In genomic region chr10:112988839-112989406, GRCh38 we compare ENCODE assay signal across 23 cellular contexts. TPM values are rescaled to one million over a fixed set of nuclear protein-coding genes. Genes with fewer than 3 reads are reported as not detected.
DNase-seq lines count a peak whose midpoint lies in the region; ATAC-seq, FAIRE-seq and TF ChIP-seq lines count a peak whose summit lies in the region.
"Had no signal": no experiment of that assay in that cellular context is flagged by ENCODE, and none has a peak within 500 bp of the region (broad histone marks: within the 10 kb centered on the region; RNA-seq: fewer than 3 reads in every experiment).

No MANE protein-coding gene starts in this region.

- H3K36me3 ChIP-seq in IMR-90 (ENCODE audit: control insufficient read depth, insufficient read depth, low read length) (peaks cover 10% of the 10 kb centered on the region), HepG2 (replicated peaks in 1 of 2; ENCODE audit: control insufficient read depth in 1 of 2, insufficient read depth in 2 of 2, low read length in 2 of 2) (peaks cover 6 to 24% of the 10 kb centered on the region in 2 experiments), esophagus squamous epithelium (peaks cover 0 to 7% (median 0%) of the 10 kb centered on the region in 3 donors)
- H3K36me3 ChIP-seq: heart left ventricle, uterus had no signal

- H3K9me3 ChIP-seq in A549, result no peaks in the 10 kb centered on the region
- no peaks in the 10 kb centered on the region for H3K9me3 ChIP-seq in IMR-90 (ENCODE audit: control insufficient read depth, insufficient read depth, low read length)
- no peaks in the 10 kb centered on the region for H3K9me3 ChIP-seq in HepG2 (ENCODE audit: low read length)
- H3K9me3 ChIP-seq in esophagus squamous epithelium, result no peaks in the 10 kb centered on the region
- H3K9me3 ChIP-seq: heart left ventricle, uterus had no signal

- 86% methylated on average over 7 of the region's 7 CpGs for WGBS in A549 (ENCODE audit: missing lambda C conversion rate)
- 69% methylated on average over 5 of the region's 7 CpGs; no CpG with 5 or more reads in 1 of the 2 experiments for WGBS in IMR-90 (ENCODE audit: extremely low coverage in 2 of 2, insufficient read length in 1 of 2), 2 experiments
- 94% methylated on average over 7 of the region's 7 CpGs for WGBS in HepG2 (ENCODE audit: low lambda C conversion rate)
- WGBS in esophagus squamous epithelium, 2 donors, result 34 to 71% methylated on average over 7 of the region's 7 CpGs

- DNase-seq in A549 (ENCODE audit: low read depth in 1 of 2, low spot score in 1 of 2) (no peak), IMR-90 (no peak), choroid plexus epithelial cell (ENCODE audit: low read depth) (peak; percentile 14), HepG2 (ENCODE audit: low spot score) (no peak), nucleus accumbens (lab: John Stamatoyannopoulos, UW) (no peak), esophagus squamous epithelium (lab: John Stamatoyannopoulos, UW) (no peak)
- DNase-seq in stimulated activated naive CD8-positive, alpha-beta T cell treated with anti-CD3 and anti-CD28 coated beads, Interleukin-15, Interleukin-2, amounts not matched to agents 100 U/mL and 50 U/mL, for 24 hours, result no peak
- DNase-seq in stimulated activated naive CD8-positive, alpha-beta T cell treated with anti-CD3 and anti-CD28 coated beads, Interleukin-15, amount 100 ng/mL, for 72 hours, result no peak
- DNase-seq: ACHN; activated CD4-positive, alpha-beta T cell treated with anti-CD3 and anti-CD28 coated beads, Interleukin-2, amount 50 U/mL, for 1 hour; amniotic stem cell; cerebellar nuclear complex; heart left ventricle; Kasumi-1; naive thymus-derived CD4-positive, alpha-beta T cell; NCI-H1105 treated with DMSO at 0.1 percent for 48 hours; NCI-H526; OCI-M1; posterior cingulate gyrus; stimulated activated CD4-positive, alpha-beta T cell treated with anti-CD3 and anti-CD28 coated beads, Interleukin-2, amount 100 ng/mL, for 48 hours; uterus had no signal

- CTCF ChIA-PET in A549 (lab: Yijun Ruan, JAX) (interaction anchor here (1.4 kb wide), 1 partner anchor 11 kb away, joined by 6 read pairs; no protein-coding TSS in a partner anchor), IMR-90 (lab: Yijun Ruan, JAX) (interaction anchor here (0.6 kb wide), 1 partner anchor 12 kb away, joined by 5 read pairs; no protein-coding TSS in a partner anchor), HepG2 (lab: Yijun Ruan, JAX; ENCODE audit: low intra/inter-chr PET ratio, low total read pairs) (no interaction called here)

- H2BK120ac ChIP-seq in IMR-90 (ENCODE audit: low read depth, low read length), result no peak overlapping the region

- H3K9me3 Mint-ChIP-seq in stimulated activated naive CD8-positive, alpha-beta T cell treated with anti-CD3 and anti-CD28 coated beads, Interleukin-15, amount 100 ng/mL, for 72 hours, result no peaks in the 10 kb centered on the region
- H3K9me3 Mint-ChIP-seq: naive thymus-derived CD4-positive, alpha-beta T cell had no signal

- FAIRE-seq in A549 (lab: Jason Lieb, UNC) (no peak), HepG2 (lab: Jason Lieb, UNC) (no peak)
- FAIRE-seq: GM12891, islet of Langerhans had no signal

- in situ Hi-C loops in IMR-90 (cut with MboI; ENCODE audit: low sequenced_read_pairs), result no loop called here
- in situ Hi-C loops in HepG2 (cut with HindIII; ENCODE audit: extremely low pct_ligation_motif_present, low pct_unique_long_range_greater_than_20kb), result no loop called here

- TF ChIP-seq POLR2A in A549 (IDR thresholded peaks at IDR 0.05; ENCODE audit: low read length) (no peak), IMR-90 (IDR thresholded peaks at IDR 0.05; ENCODE audit: low read depth, low read length) (no peak), HepG2 (IDR thresholded peaks at IDR 0.05; ENCODE audit: insufficient read depth in 1 of 2, low read depth in 2 of 2, low read length in 2 of 2) (no peak), esophagus squamous epithelium (IDR thresholded peaks at IDR 0.05) (no peak)

- H3K4me3 Mint-ChIP-seq in stimulated activated naive CD8-positive, alpha-beta T cell treated with anti-CD3 and anti-CD28 coated beads, Interleukin-15, amount 100 ng/mL, for 72 hours, result no peak overlapping the region
- H3K4me3 Mint-ChIP-seq: naive thymus-derived CD4-positive, alpha-beta T cell had no signal

- no peak overlapping the region for H3K23ac ChIP-seq in IMR-90 (ENCODE audit: low read depth, low read length)

- H4K20me1 ChIP-seq in IMR-90 (ENCODE audit: insufficient read depth, low read length) (peaks cover 36% of the 10 kb centered on the region), HepG2 (ENCODE audit: insufficient read depth, low read length) (peaks cover 75% of the 10 kb centered on the region)

- H3K14ac ChIP-seq in IMR-90 (replicated peaks; ENCODE audit: low read depth, low read length), result no peak overlapping the region

- no peak overlapping the region for H4K91ac ChIP-seq in IMR-90 (ENCODE audit: insufficient read depth, low read depth, low read length)

- no peak overlapping the region for H3K27ac Mint-ChIP-seq in stimulated activated naive CD8-positive, alpha-beta T cell treated with anti-CD3 and anti-CD28 coated beads, Interleukin-15, amount 100 ng/mL, for 72 hours
- H3K27ac Mint-ChIP-seq: naive thymus-derived CD4-positive, alpha-beta T cell had no signal

- TF ChIP-seq EP300 in A549 (IDR thresholded peaks at IDR 0.05) (no peak), HepG2 (IDR thresholded peaks at IDR 0.05; ENCODE audit: low read depth in 2 of 2, low read length in 2 of 2) (no peak), HepG2 (CRISPR knock-in tag; IDR thresholded peaks at IDR 0.05; ENCODE audit: borderline replicate concordance) (no peak)

- H3K27ac ChIP-seq in A549 (no peak overlapping the region), IMR-90 (ENCODE audit: insufficient read depth, low read length) (no peak overlapping the region), HepG2 (ENCODE audit: extremely low read length, insufficient read depth, low read length) (no peak overlapping the region), esophagus squamous epithelium (no peak overlapping the region)
- H3K27ac ChIP-seq: heart left ventricle, uterus had no signal

- H2BK20ac ChIP-seq in IMR-90 (ENCODE audit: low read depth, low read length), result no peak overlapping the region

- H3K79me2 ChIP-seq in HepG2 (ENCODE audit: insufficient read depth, low read length), result peaks cover 88% of the 10 kb centered on the region

- no peak overlapping the region for H2AFZ ChIP-seq in IMR-90 (replicated peaks; ENCODE audit: low read length, poor library complexity)
- no peak overlapping the region for H2AFZ ChIP-seq in HepG2 (ENCODE audit: low read length)

- no TSS peak for BruUV-seq in IMR-90 (replicated peaks; lab: Mats Ljungman, UMichigan)
- TSS peak; percentile 3 for BruUV-seq in HepG2 (replicated peaks; lab: Mats Ljungman, UMichigan)

- H3K27me3 ChIP-seq in IMR-90 (ENCODE audit: control insufficient read depth, insufficient read depth, low read length), result no peaks in the 10 kb centered on the region
- H3K27me3 ChIP-seq in HepG2 (ENCODE audit: control insufficient read depth in 1 of 2, insufficient read depth in 2 of 2, low read length in 2 of 2), result no peaks in the 10 kb centered on the region
- H3K27me3 ChIP-seq in esophagus squamous epithelium, result no peaks in the 10 kb centered on the region
- H3K27me3 ChIP-seq: heart left ventricle, uterus had no signal

- H3K4me1 Mint-ChIP-seq in stimulated activated naive CD8-positive, alpha-beta T cell treated with anti-CD3 and anti-CD28 coated beads, Interleukin-15, amount 100 ng/mL, for 72 hours, result peaks cover 24% of the 10 kb centered on the region

- peaks cover 9% of the 10 kb centered on the region for H3K9me1 ChIP-seq in IMR-90 (ENCODE audit: insufficient read depth, low read length)

- H3K4me3 ChIP-seq in A549, result no peak overlapping the region
- no peak overlapping the region for H3K4me3 ChIP-seq in IMR-90 (ENCODE audit: insufficient read depth, low read depth, low read length)
- no peak overlapping the region for H3K4me3 ChIP-seq in choroid plexus epithelial cell (ENCODE audit: low read depth, low read length)
- H3K4me3 ChIP-seq in HepG2 (replicated peaks in 1 of 3; ENCODE audit: insufficient read depth in 1 of 3, low read depth in 2 of 3, low read length in 3 of 3), result no peak overlapping the region
- no peak overlapping the region for H3K4me3 ChIP-seq in esophagus squamous epithelium
- H3K4me3 ChIP-seq: heart left ventricle, uterus had no signal

- POLR2A ChIA-PET in A549 (lab: Yijun Ruan, JAX), result no interaction called here
- POLR2A ChIA-PET in IMR-90 (lab: Charles Lee; ENCODE audit: unreplicated experiment), result interaction anchor here (0.7 kb wide), 1 partner anchor 136 kb away, joined by 4 read pairs; no protein-coding TSS in a partner anchor
- POLR2A ChIA-PET in HepG2 (lab: Yijun Ruan, JAX), result no interaction called here

- no peak overlapping the region for H3K4ac ChIP-seq in IMR-90 (ENCODE audit: low read depth, low read length)

- no peak overlapping the region for H2AK9ac ChIP-seq in IMR-90 (replicated peaks; ENCODE audit: low read depth, low read length, poor library complexity)

- intact Hi-C loops in IMR-90 (cut with micrococcal nuclease) (no loop called here), HepG2 (cut with micrococcal nuclease; ENCODE audit: unreplicated experiment) (no loop called here), esophagus squamous epithelium (cut with DNase I) (no loop called here)

- H4K5ac ChIP-seq in IMR-90 (ENCODE audit: low read depth, low read length), result no peak overlapping the region

- peaks cover 39 to 70% of the 10 kb centered on the region in 2 experiments for H3K79me1 ChIP-seq in IMR-90 (ENCODE audit: low read depth in 1 of 2, low read length in 2 of 2)

- H3K18ac ChIP-seq in IMR-90 (ENCODE audit: low read depth, low read length), result no peak overlapping the region

- H3K9ac ChIP-seq in IMR-90 (ENCODE audit: low read depth, low read length) (no peak overlapping the region), HepG2 (ENCODE audit: insufficient read depth, low read depth, low read length) (no peak overlapping the region)

- ATAC-seq in A549, result peak in 1 of 2 experiments; percentile 13; a peak in 1 of 6 replicates
- ATAC-seq in IMR-90 (ENCODE audit: low read depth), result no peak
- no peak for ATAC-seq in HepG2
- no peak for ATAC-seq in stimulated activated naive CD8-positive, alpha-beta T cell treated with anti-CD3 and anti-CD28 coated beads, Interleukin-15, Interleukin-2, amounts not matched to agents 100 U/mL and 50 U/mL, for 24 hours
- no peak for ATAC-seq in stimulated activated naive CD8-positive, alpha-beta T cell treated with anti-CD3 and anti-CD28 coated beads, Interleukin-15, amount 100 ng/mL, for 72 hours
- ATAC-seq: naive thymus-derived CD4-positive, alpha-beta T cell had no signal

- TF ChIP-seq RAD21 in A549 (conservative IDR thresholded peaks at IDR 0.05 in 1 of 2, IDR thresholded peaks at IDR 0.05 in 1 of 2), result no peak
- TF ChIP-seq RAD21 in IMR-90 (IDR thresholded peaks at IDR 0.05; ENCODE audit: low read length), result no peak
- TF ChIP-seq RAD21 in HepG2 (CRISPR knock-in tag; IDR thresholded peaks at IDR 0.05), result no peak

- H3K4me2 ChIP-seq in A549 (no peak overlapping the region), IMR-90 (ENCODE audit: low read depth, low read length) (no peak overlapping the region), HepG2 (ENCODE audit: low read depth, low read length) (no peak overlapping the region)

- no peak overlapping the region for H2BK5ac ChIP-seq in IMR-90 (ENCODE audit: low read depth, low read length, poor library complexity, severe bottlenecking)

- no peak overlapping the region for H2AK5ac ChIP-seq in IMR-90 (ENCODE audit: low read depth, low read length)

- no peak overlapping the region for H3K56ac ChIP-seq in IMR-90 (ENCODE audit: extremely low read depth, insufficient read depth, low read length)

- dilution Hi-C loops in IMR-90 (cut with HindIII; ENCODE audit: low sequenced_read_pairs, unreplicated experiment), result no loop called here

- peaks cover 44% of the 10 kb centered on the region for H3K4me1 ChIP-seq in A549
- H3K4me1 ChIP-seq in IMR-90 (ENCODE audit: control insufficient read depth, insufficient read depth, low read length), result peaks cover 11% of the 10 kb centered on the region
- peaks cover 46% of the 10 kb centered on the region for H3K4me1 ChIP-seq in HepG2 (ENCODE audit: insufficient read depth, low read length)
- H3K4me1 ChIP-seq in esophagus squamous epithelium, result peaks cover 9 to 83% (median 48%) of the 10 kb centered on the region in 3 donors

- H2BK15ac ChIP-seq in IMR-90 (ENCODE audit: low read depth, low read length), result no peak overlapping the region

- no peak overlapping the region for H4K8ac ChIP-seq in IMR-90 (ENCODE audit: low read depth in 2 of 2, low read length in 2 of 2)

- TF ChIP-seq CTCF in A549 (IDR thresholded peaks at IDR 0.05) (no peak), IMR-90 (conservative IDR thresholded peaks at IDR 0.05; ENCODE audit: low read depth, low read length) (no peak), choroid plexus epithelial cell (conservative IDR thresholded peaks at IDR 0.05; ENCODE audit: low read depth, low read length) (no peak), HepG2 (CRISPR knock-in tag; IDR thresholded peaks at IDR 0.05) (no peak), esophagus squamous epithelium (IDR thresholded peaks at IDR 0.05) (no peak)

- H3K27me3 Mint-ChIP-seq in stimulated activated naive CD8-positive, alpha-beta T cell treated with anti-CD3 and anti-CD28 coated beads, Interleukin-15, amount 100 ng/mL, for 72 hours, result peaks cover 79% of the 10 kb centered on the region

RNA-seq across cellular contexts. Expression of gene TCF7L2, which starts 38.9 kb away (rescaled TPM):
- polyA plus RNA-seq in A549 (2011; rRNA removed), result 11.3 and 15.8 TPM in 2 replicates
- 25.6 and 26.7 TPM in 2 replicates for polyA plus RNA-seq in A549 (2012; cell fraction: cytosol; rRNA removed)
- 54.2 and 56.7 TPM in 2 replicates for polyA plus RNA-seq in A549 (2012; cell fraction: nucleus; rRNA removed)
- 14.4 to 16.5 TPM (median 14.5 TPM) in 3 replicates for polyA plus RNA-seq in A549 (2017; fragmentation: RNase III; extraction: RNeasy Plus Mini Kit Qiagen cat#74134 plus additional on column Dnase treatment)
- 30.2 and 36.0 TPM in 2 replicates for polyA minus RNA-seq in A549 (2011; rRNA and poly(A)+ RNA removed)
- 1.3 and 1.7 TPM in 2 replicates for total RNA-seq in IMR-90 (2012; rRNA removed)
- polyA plus RNA-seq in IMR-90 (2012; rRNA removed), result 12.2 and 16.6 TPM in 2 replicates
- 9.2 and 13.9 TPM in 2 replicates for polyA plus RNA-seq in IMR-90 (2012; cell fraction: cytosol; rRNA removed)
- 39.1 and 40.0 TPM in 2 replicates for polyA plus RNA-seq in IMR-90 (2012; cell fraction: nucleus; rRNA removed; ENCODE audit: low replicate concordance)
- 3.5 and 3.9 TPM in 2 replicates for total RNA-seq in HepG2 (2016; rRNA removed; fragmentation: Illumina TruSeq; extraction: Trizol)
- total RNA-seq in HepG2 (2016; cell fraction: cytosol; rRNA removed; fragmentation: Illumina TruSeq; extraction: Trizol; ENCODE audit: low read depth), result 0.79 and 0.81 TPM in 2 replicates
- 2.8 and 2.9 TPM in 2 replicates for total RNA-seq in HepG2 (2016; cell fraction: insoluble cytoplasmic fraction; rRNA removed; fragmentation: Illumina TruSeq; extraction: Trizol)
- total RNA-seq in HepG2 (2016; cell fraction: membrane; rRNA removed; fragmentation: Illumina TruSeq; extraction: Trizol), result 2.6 and 2.9 TPM in 2 replicates
- 16.4 and 18.5 TPM in 2 replicates for total RNA-seq in HepG2 (2016; cell fraction: nucleus; rRNA removed; fragmentation: Illumina TruSeq; extraction: Trizol)
- polyA plus RNA-seq in HepG2 (2011; rRNA removed), result 13.7 and 14.5 TPM in 2 replicates
- polyA plus RNA-seq in HepG2 (2011; cell fraction: cytosol; rRNA removed), result 3.7 and 4.1 TPM in 2 replicates
- 43.1 and 52.5 TPM in 2 replicates for polyA plus RNA-seq in HepG2 (2011; cell fraction: nucleus; rRNA removed)
- 20.4 and 29.8 TPM in 2 replicates for polyA plus RNA-seq in HepG2 (2012)
- 0.61 and 0.64 TPM in 2 replicates for polyA plus RNA-seq in HepG2 (2016; cell fraction: cytosol; fragmentation: Illumina TruSeq; extraction: Trizol; ENCODE audit: low read depth)
- 8.5 and 14.1 TPM in 2 replicates for polyA plus RNA-seq in HepG2 (2016; cell fraction: insoluble cytoplasmic fraction; fragmentation: Illumina TruSeq; extraction: Trizol; ENCODE audit: low read depth)
- polyA plus RNA-seq in HepG2 (2016; cell fraction: membrane; fragmentation: Illumina TruSeq; extraction: Trizol; ENCODE audit: low read depth), result 2.6 and 3.5 TPM in 2 replicates
- 25.0 and 27.3 TPM in 2 replicates for polyA plus RNA-seq in HepG2 (2016; cell fraction: nucleus; fragmentation: Illumina TruSeq; extraction: Trizol; ENCODE audit: insufficient read depth, low read depth)
- 13.5 and 39.4 TPM in 2 replicates for polyA minus RNA-seq in HepG2 (2011; rRNA and poly(A)+ RNA removed; ENCODE audit: low replicate concordance)
- polyA minus RNA-seq in HepG2 (2011; cell fraction: cytosol; rRNA and poly(A)+ RNA removed), result 13.6 and 18.3 TPM in 2 replicates
- 74.9 and 75.2 TPM in 2 replicates for polyA minus RNA-seq in HepG2 (2011; cell fraction: nucleus; rRNA and poly(A)+ RNA removed)
- 10 to 100 TPM in 1 of 4 donors, 1 to 10 TPM in 3; 4.0 to 13.2 (median 6.4) TPM for total RNA-seq in esophagus squamous epithelium

Comparison
In these comparisons a context has a peak if more than half of its experiments do, and no peak if none do; other contexts are left out.
1. Of the 38 proteins assayed by ChIP-seq in both HepG2 and A549: peak only in HepG2: none; only in A549: POLR2AphosphoS2; in both: none; in neither: 37.